Comparison of ENCODE assay signal across 1 cellular context in genomic region chr14:63452796-63453195, GRCh38.
TF ChIP-seq lines count a peak whose summit lies in the region.

No MANE protein-coding gene starts in this region.

TF ChIP-seq in K562, 482 proteins besides CTCF, POLR2A, EP300 and RAD21:
- TF ChIP-seq, protein P1, sequence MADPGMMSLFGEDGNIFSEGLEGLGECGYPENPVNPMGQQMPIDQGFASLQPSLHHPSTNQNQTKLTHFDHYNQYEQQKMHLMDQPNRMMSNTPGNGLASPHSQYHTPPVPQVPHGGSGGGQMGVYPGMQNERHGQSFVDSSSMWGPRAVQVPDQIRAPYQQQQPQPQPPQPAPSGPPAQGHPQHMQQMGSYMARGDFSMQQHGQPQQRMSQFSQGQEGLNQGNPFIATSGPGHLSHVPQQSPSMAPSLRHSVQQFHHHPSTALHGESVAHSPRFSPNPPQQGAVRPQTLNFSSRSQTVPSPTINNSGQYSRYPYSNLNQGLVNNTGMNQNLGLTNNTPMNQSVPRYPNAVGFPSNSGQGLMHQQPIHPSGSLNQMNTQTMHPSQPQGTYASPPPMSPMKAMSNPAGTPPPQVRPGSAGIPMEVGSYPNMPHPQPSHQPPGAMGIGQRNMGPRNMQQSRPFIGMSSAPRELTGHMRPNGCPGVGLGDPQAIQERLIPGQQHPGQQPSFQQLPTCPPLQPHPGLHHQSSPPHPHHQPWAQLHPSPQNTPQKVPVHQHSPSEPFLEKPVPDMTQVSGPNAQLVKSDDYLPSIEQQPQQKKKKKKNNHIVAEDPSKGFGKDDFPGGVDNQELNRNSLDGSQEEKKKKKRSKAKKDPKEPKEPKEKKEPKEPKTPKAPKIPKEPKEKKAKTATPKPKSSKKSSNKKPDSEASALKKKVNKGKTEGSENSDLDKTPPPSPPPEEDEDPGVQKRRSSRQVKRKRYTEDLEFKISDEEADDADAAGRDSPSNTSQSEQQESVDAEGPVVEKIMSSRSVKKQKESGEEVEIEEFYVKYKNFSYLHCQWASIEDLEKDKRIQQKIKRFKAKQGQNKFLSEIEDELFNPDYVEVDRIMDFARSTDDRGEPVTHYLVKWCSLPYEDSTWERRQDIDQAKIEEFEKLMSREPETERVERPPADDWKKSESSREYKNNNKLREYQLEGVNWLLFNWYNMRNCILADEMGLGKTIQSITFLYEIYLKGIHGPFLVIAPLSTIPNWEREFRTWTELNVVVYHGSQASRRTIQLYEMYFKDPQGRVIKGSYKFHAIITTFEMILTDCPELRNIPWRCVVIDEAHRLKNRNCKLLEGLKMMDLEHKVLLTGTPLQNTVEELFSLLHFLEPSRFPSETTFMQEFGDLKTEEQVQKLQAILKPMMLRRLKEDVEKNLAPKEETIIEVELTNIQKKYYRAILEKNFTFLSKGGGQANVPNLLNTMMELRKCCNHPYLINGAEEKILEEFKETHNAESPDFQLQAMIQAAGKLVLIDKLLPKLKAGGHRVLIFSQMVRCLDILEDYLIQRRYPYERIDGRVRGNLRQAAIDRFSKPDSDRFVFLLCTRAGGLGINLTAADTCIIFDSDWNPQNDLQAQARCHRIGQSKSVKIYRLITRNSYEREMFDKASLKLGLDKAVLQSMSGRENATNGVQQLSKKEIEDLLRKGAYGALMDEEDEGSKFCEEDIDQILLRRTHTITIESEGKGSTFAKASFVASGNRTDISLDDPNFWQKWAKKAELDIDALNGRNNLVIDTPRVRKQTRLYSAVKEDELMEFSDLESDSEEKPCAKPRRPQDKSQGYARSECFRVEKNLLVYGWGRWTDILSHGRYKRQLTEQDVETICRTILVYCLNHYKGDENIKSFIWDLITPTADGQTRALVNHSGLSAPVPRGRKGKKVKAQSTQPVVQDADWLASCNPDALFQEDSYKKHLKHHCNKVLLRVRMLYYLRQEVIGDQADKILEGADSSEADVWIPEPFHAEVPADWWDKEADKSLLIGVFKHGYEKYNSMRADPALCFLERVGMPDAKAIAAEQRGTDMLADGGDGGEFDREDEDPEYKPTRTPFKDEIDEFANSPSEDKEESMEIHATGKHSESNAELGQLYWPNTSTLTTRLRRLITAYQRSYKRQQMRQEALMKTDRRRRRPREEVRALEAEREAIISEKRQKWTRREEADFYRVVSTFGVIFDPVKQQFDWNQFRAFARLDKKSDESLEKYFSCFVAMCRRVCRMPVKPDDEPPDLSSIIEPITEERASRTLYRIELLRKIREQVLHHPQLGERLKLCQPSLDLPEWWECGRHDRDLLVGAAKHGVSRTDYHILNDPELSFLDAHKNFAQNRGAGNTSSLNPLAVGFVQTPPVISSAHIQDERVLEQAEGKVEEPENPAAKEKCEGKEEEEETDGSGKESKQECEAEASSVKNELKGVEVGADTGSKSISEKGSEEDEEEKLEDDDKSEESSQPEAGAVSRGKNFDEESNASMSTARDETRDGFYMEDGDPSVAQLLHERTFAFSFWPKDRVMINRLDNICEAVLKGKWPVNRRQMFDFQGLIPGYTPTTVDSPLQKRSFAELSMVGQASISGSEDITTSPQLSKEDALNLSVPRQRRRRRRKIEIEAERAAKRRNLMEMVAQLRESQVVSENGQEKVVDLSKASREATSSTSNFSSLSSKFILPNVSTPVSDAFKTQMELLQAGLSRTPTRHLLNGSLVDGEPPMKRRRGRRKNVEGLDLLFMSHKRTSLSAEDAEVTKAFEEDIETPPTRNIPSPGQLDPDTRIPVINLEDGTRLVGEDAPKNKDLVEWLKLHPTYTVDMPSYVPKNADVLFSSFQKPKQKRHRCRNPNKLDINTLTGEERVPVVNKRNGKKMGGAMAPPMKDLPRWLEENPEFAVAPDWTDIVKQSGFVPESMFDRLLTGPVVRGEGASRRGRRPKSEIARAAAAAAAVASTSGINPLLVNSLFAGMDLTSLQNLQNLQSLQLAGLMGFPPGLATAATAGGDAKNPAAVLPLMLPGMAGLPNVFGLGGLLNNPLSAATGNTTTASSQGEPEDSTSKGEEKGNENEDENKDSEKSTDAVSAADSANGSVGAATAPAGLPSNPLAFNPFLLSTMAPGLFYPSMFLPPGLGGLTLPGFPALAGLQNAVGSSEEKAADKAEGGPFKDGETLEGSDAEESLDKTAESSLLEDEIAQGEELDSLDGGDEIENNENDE (IDR thresholded peaks at IDR 0.05; ENCODE audit: low read depth, low read length): no peak
- no peak for TF ChIP-seq DIDO1 (tag; IDR thresholded peaks at IDR 0.05; ENCODE audit: low read depth)
- no peak for TF ChIP-seq TAF15 (IDR thresholded peaks at IDR 0.05; ENCODE audit: low read depth, low read length)
- TF ChIP-seq HEY1 (CRISPR knock-in tag; IDR thresholded peaks at IDR 0.05; ENCODE audit: borderline replicate concordance): no peak
- TF ChIP-seq ZC3H8 (IDR thresholded peaks at IDR 0.05): no peak
- TF ChIP-seq, protein P2, sequence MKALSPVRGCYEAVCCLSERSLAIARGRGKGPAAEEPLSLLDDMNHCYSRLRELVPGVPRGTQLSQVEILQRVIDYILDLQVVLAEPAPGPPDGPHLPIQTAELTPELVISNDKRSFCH (CRISPR knock-in tag; IDR thresholded peaks at IDR 0.05): no peak
- TF ChIP-seq, protein P2 (tag; IDR thresholded peaks at IDR 0.05): no peak
- TF ChIP-seq ZNF518B (CRISPR knock-in tag; IDR thresholded peaks at IDR 0.05): no peak
- no peak for TF ChIP-seq RBM17 (IDR thresholded peaks at IDR 0.05; ENCODE audit: borderline replicate concordance, low read depth, low read length)
- no peak for TF ChIP-seq ARID2 (IDR thresholded peaks at IDR 0.05)
- no peak for TF ChIP-seq ARID4B (CRISPR knock-in tag; IDR thresholded peaks at IDR 0.05)
- no peak for TF ChIP-seq ZBTB7A (IDR thresholded peaks at IDR 0.05; ENCODE audit: borderline replicate concordance, control insufficient read depth, low read depth, low read length)
- TF ChIP-seq ZNF282 (CRISPR knock-in tag; IDR thresholded peaks at IDR 0.05): no peak
- no peak for TF ChIP-seq CBX1 (IDR thresholded peaks at IDR 0.05; ENCODE audit: low read depth)
- TF ChIP-seq, protein P3, sequence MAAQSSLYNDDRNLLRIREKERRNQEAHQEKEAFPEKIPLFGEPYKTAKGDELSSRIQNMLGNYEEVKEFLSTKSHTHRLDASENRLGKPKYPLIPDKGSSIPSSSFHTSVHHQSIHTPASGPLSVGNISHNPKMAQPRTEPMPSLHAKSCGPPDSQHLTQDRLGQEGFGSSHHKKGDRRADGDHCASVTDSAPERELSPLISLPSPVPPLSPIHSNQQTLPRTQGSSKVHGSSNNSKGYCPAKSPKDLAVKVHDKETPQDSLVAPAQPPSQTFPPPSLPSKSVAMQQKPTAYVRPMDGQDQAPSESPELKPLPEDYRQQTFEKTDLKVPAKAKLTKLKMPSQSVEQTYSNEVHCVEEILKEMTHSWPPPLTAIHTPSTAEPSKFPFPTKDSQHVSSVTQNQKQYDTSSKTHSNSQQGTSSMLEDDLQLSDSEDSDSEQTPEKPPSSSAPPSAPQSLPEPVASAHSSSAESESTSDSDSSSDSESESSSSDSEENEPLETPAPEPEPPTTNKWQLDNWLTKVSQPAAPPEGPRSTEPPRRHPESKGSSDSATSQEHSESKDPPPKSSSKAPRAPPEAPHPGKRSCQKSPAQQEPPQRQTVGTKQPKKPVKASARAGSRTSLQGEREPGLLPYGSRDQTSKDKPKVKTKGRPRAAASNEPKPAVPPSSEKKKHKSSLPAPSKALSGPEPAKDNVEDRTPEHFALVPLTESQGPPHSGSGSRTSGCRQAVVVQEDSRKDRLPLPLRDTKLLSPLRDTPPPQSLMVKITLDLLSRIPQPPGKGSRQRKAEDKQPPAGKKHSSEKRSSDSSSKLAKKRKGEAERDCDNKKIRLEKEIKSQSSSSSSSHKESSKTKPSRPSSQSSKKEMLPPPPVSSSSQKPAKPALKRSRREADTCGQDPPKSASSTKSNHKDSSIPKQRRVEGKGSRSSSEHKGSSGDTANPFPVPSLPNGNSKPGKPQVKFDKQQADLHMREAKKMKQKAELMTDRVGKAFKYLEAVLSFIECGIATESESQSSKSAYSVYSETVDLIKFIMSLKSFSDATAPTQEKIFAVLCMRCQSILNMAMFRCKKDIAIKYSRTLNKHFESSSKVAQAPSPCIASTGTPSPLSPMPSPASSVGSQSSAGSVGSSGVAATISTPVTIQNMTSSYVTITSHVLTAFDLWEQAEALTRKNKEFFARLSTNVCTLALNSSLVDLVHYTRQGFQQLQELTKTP (IDR thresholded peaks at IDR 0.05; ENCODE audit: low read depth in 1 of 2, partially characterized antibody in 2 of 2): no peak
